10 cellular contexts compared by ENCODE assay signal in the genomic region with DNA sequence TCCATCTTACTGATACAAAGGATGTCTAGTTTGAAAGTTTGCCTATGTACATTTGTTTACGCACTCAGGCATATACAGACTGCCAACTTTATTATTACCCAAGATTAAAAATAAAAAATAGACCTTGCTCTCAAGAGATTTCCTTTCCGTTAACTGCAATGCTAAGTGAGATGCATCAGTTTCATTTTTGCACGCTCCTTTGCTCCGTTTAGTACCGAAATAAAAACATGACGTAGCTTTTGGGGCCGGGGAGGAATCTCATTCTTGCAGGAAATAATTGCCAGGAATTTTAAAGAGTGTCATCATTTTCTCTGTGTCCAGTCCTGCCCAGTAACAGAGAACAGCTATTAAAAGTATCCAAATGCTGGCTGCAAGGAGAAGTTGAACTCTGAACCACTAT.
DNase-seq lines count a peak whose midpoint lies in the region; ATAC-seq and TF ChIP-seq lines count a peak whose summit lies in the region.
"Had no signal": no experiment of that assay in that cellular context is flagged by ENCODE, and none has a peak within 500 bp of the region (broad histone marks: within the 10 kb centered on the region; RNA-seq: fewer than 3 reads in every experiment).

No MANE protein-coding gene starts in this region.

- no peaks in the 10 kb centered on the region for H3K9me3 Mint-ChIP-seq in activated CD8-positive, alpha-beta memory T cell treated with anti-CD3 and anti-CD28 coated beads, Interleukin-2, amount 10 ng/mL, durations not matched to agents 7 days and 5 days (ENCODE audit: low read depth)
- no peaks in the 10 kb centered on the region for H3K9me3 Mint-ChIP-seq in progenitor cell of endocrine pancreas (ENCODE audit: low read depth)

- H3K36me3 ChIP-seq in MM.1S (replicated peaks; ENCODE audit: insufficient read depth, low read length), result no peaks in the 10 kb centered on the region
- H3K36me3 ChIP-seq in right atrium auricular region, result no peaks in the 10 kb centered on the region
- H3K36me3 ChIP-seq in upper lobe of right lung, result no peaks in the 10 kb centered on the region
- H3K36me3 ChIP-seq in GM23248 (ENCODE audit: low read depth), result no peaks in the 10 kb centered on the region

- H3K9ac ChIP-seq in MM.1S (ENCODE audit: low read length) (no peak overlapping the region), GM23248 (no peak overlapping the region)

- peak overlapping the region; percentile 39; the same call in 1 of the 2 replicates for H3K4me3 ChIP-seq in MM.1S (ENCODE audit: low read length)
- H3K4me3 ChIP-seq in right atrium auricular region, result peak overlapping the region; percentile 1 to 18
- peak overlapping the region; percentile 18 for H3K4me3 ChIP-seq in upper lobe of right lung
- no peak overlapping the region for H3K4me3 ChIP-seq in GM23248

- H3F3A ChIP-seq in MM.1S (ENCODE audit: insufficient read depth, low read length) (peaks cover 20% of the 10 kb centered on the region), GM23248 (ENCODE audit: insufficient read depth) (peaks cover 40% of the 10 kb centered on the region)

- ATAC-seq in GM19455 (IDR thresholded peaks at IDR 0.05; ENCODE audit: unreplicated experiment) (peak; percentile 47), upper lobe of right lung (no peak), HG02870 (IDR thresholded peaks at IDR 0.05; ENCODE audit: unreplicated experiment) (no peak)
- no peak for ATAC-seq in activated CD8-positive, alpha-beta memory T cell treated with anti-CD3 and anti-CD28 coated beads, Interleukin-2, amount 10 ng/mL, durations not matched to agents 7 days and 5 days

- H3K9me2 ChIP-seq in MM.1S (replicated peaks; ENCODE audit: insufficient read depth, low read length), result no peaks in the 10 kb centered on the region
- no peaks in the 10 kb centered on the region for H3K9me2 ChIP-seq in GM23248 (ENCODE audit: insufficient read depth)

- WGBS in GM23248 (ENCODE audit: low coverage in 1 of 2, low lambda C conversion rate in 2 of 2, missing lambda C conversion rate in 2 of 2), 2 experiments, result 96 to 97% methylated on average over 7 of the region's 7 CpGs

- peaks cover 23% of the 10 kb centered on the region for H3K4me1 ChIP-seq in MM.1S (ENCODE audit: low read length)
- H3K4me1 ChIP-seq in right atrium auricular region, result peaks cover 0 to 62% of the 10 kb centered on the region in 2 donors
- H3K4me1 ChIP-seq in upper lobe of right lung, result peaks cover 13% of the 10 kb centered on the region
- H3K4me1 ChIP-seq in GM23248 (ENCODE audit: insufficient read depth), result peaks cover 62% of the 10 kb centered on the region

- peak overlapping the region; percentile 27; the same call in 1 of the 2 replicates for H2AFZ ChIP-seq in MM.1S (ENCODE audit: low read length)
- H2AFZ ChIP-seq in GM23248, result no peak overlapping the region

- H3K27me3 ChIP-seq in MM.1S (replicated peaks; ENCODE audit: insufficient read depth, low read length) (no peaks in the 10 kb centered on the region), right atrium auricular region (no peaks in the 10 kb centered on the region), upper lobe of right lung (no peaks in the 10 kb centered on the region), GM23248 (replicated peaks; ENCODE audit: insufficient read depth) (no peaks in the 10 kb centered on the region)

- no peak for DNase-seq in MM.1S
- no peak for DNase-seq in right atrium auricular region (ENCODE audit: low spot score)
- DNase-seq in upper lobe of right lung, result no peak
- DNase-seq in GM23248, result no peak
- no peak for DNase-seq in activated CD8-positive, alpha-beta memory T cell treated with anti-CD3 and anti-CD28 coated beads, Interleukin-2, amount 10 ng/mL, durations not matched to agents 7 days and 5 days
- no peak for DNase-seq in progenitor cell of endocrine pancreas (ENCODE audit: low spot score, unreplicated experiment)
- DNase-seq: activated CD4-positive, CD25-positive, alpha-beta regulatory T cell; NCI-H526 treated with DMSO at 0.1 percent for 48 hours had no signal

- H3K4me3 Mint-ChIP-seq in activated CD8-positive, alpha-beta memory T cell treated with anti-CD3 and anti-CD28 coated beads, Interleukin-2, amount 10 ng/mL, durations not matched to agents 7 days and 5 days, result no peak overlapping the region
- H3K4me3 Mint-ChIP-seq in progenitor cell of endocrine pancreas (ENCODE audit: low read depth), result no peak overlapping the region

- in situ Hi-C loops in GM23248 (cut with MboI), result no loop called here

- H3K4me1 Mint-ChIP-seq in activated CD8-positive, alpha-beta memory T cell treated with anti-CD3 and anti-CD28 coated beads, Interleukin-2, amount 10 ng/mL, durations not matched to agents 7 days and 5 days, result no peaks in the 10 kb centered on the region
- H3K4me1 Mint-ChIP-seq in progenitor cell of endocrine pancreas (ENCODE audit: low read depth), result no peaks in the 10 kb centered on the region

- H3K27ac ChIP-seq in MM.1S (ENCODE audit: low read length) (no peak overlapping the region), right atrium auricular region (peak overlapping the region in 1 of 2 donors; percentile 75), upper lobe of right lung (peak overlapping the region; percentile 20), GM23248 (no peak overlapping the region)

- H4K20me1 ChIP-seq in MM.1S (ENCODE audit: insufficient read depth, low read length) (no peaks in the 10 kb centered on the region), GM23248 (ENCODE audit: insufficient read depth) (no peaks in the 10 kb centered on the region)

- peak overlapping the region; percentile 68 for H3K4me2 ChIP-seq in MM.1S (ENCODE audit: low read depth, low read length)
- no peak overlapping the region for H3K4me2 ChIP-seq in GM23248 (ENCODE audit: unreplicated experiment)

- H3K9me3 ChIP-seq in MM.1S (replicated peaks; ENCODE audit: insufficient read depth, low read length), result no peaks in the 10 kb centered on the region
- no peaks in the 10 kb centered on the region for H3K9me3 ChIP-seq in right atrium auricular region
- H3K9me3 ChIP-seq in upper lobe of right lung, result no peaks in the 10 kb centered on the region
- no peaks in the 10 kb centered on the region for H3K9me3 ChIP-seq in GM23248 (ENCODE audit: low read depth)

- TF ChIP-seq CTCF in MM.1S (IDR thresholded peaks at IDR 0.05; ENCODE audit: low read length) (no peak), right atrium auricular region (IDR thresholded peaks at IDR 0.05) (no peak), upper lobe of right lung (IDR thresholded peaks at IDR 0.05) (no peak), progenitor cell of endocrine pancreas (IDR thresholded peaks at IDR 0.05; ENCODE audit: unreplicated experiment) (no peak)

- CTCF ChIA-PET in activated CD8-positive, alpha-beta memory T cell treated with anti-CD3 and anti-CD28 coated beads, Interleukin-2, amount 10 ng/mL, durations not matched to agents 7 days and 5 days (lab: Charles Lee), result no interaction called here

- no peaks in the 10 kb centered on the region for H3K36me3 Mint-ChIP-seq in activated CD8-positive, alpha-beta memory T cell treated with anti-CD3 and anti-CD28 coated beads, Interleukin-2, amount 10 ng/mL, durations not matched to agents 7 days and 5 days
- no peaks in the 10 kb centered on the region for H3K36me3 Mint-ChIP-seq in progenitor cell of endocrine pancreas (ENCODE audit: insufficient read depth)

- H3K27me3 Mint-ChIP-seq in activated CD8-positive, alpha-beta memory T cell treated with anti-CD3 and anti-CD28 coated beads, Interleukin-2, amount 10 ng/mL, durations not matched to agents 7 days and 5 days, result no peaks in the 10 kb centered on the region
- no peaks in the 10 kb centered on the region for H3K27me3 Mint-ChIP-seq in progenitor cell of endocrine pancreas

- intact Hi-C loops in upper lobe of right lung (cut with DNase I), result no loop called here

- H3K79me2 ChIP-seq in MM.1S (ENCODE audit: low read length) (no peaks in the 10 kb centered on the region), GM23248 (ENCODE audit: insufficient read depth) (peaks cover 8% of the 10 kb centered on the region; the same call in 1 of the 2 replicates)

- H3K27ac Mint-ChIP-seq in activated CD8-positive, alpha-beta memory T cell treated with anti-CD3 and anti-CD28 coated beads, Interleukin-2, amount 10 ng/mL, durations not matched to agents 7 days and 5 days, result no peak overlapping the region
- no peak overlapping the region for H3K27ac Mint-ChIP-seq in progenitor cell of endocrine pancreas
